ENCODE assay signal across 33 cellular contexts in genomic region chr2:79593237-79593867, GRCh38.
"Had no signal": no experiment of that assay in that cellular context is flagged by ENCODE, and none has a peak within 500 bp of the region (broad histone marks: within the 10 kb centered on the region; RNA-seq: fewer than 3 reads in every experiment).

No MANE protein-coding gene starts in this region.

- H3K4me1 ChIP-seq: adrenal gland, ascending aorta had no signal

- H3K27me3 ChIP-seq: adrenal gland, ascending aorta, cardiac muscle cell had no signal

- ATAC-seq: activated CD8-positive, alpha-beta T cell treated with anti-CD3 and anti-CD28 coated beads for 36 hours; activated naive CD4-positive, alpha-beta T cell treated with anti-CD3 and anti-CD28 coated beads, Interleukin-2, amount 50 U/mL, for 72 hours; activated T-cell treated with anti-CD3 and anti-CD28 coated beads, Interleukin-2, amount 50 U/mL, for 4 hours; activated T-cell treated with anti-CD3 and anti-CD28 coated beads, Interleukin-2, amount 50 U/mL, for 72 hours; activated T-helper 17 cell treated with anti-CD3 and anti-CD28 coated beads, Interleukin-2, amount 50 U/mL, for 72 hours had no signal

- DNase-seq: activated B cell treated with CpG ODN at 0.5 μM for 24 hours; activated CD4-positive, alpha-beta memory T cell treated with anti-CD3 and anti-CD28 coated beads for 36 hours; activated CD4-positive, alpha-beta T cell treated with anti-CD3 and anti-CD28 coated beads for 4 hours; activated CD4-positive, alpha-beta T cell treated with anti-CD3 and anti-CD28 coated beads, Interleukin-2, amount 10 ng/mL, durations not matched to agents 24 days and 14 days; activated CD4-positive, alpha-beta T cell treated with anti-CD3 and anti-CD28 coated beads, Interleukin-2, amount 50 U/mL, for 1 hour; activated CD4-positive, alpha-beta T cell treated with anti-CD3 and anti-CD28 coated beads, Interleukin-2, amount 50 U/mL, for 4 hours; activated CD4-positive, CD25-positive, alpha-beta regulatory T cell treated with anti-CD3 and anti-CD28 coated beads, Interleukin-2, amount 50 U/mL, for 72 hours; activated CD8-positive, alpha-beta memory T cell treated with anti-CD3 and anti-CD28 coated beads, Interleukin-2, amount 50 U/mL, for 4 hours; activated CD8-positive, alpha-beta T cell treated with anti-CD3 and anti-CD28 coated beads for 36 hours; activated effector memory CD4-positive, alpha-beta T cell treated with anti-CD3 and anti-CD28 coated beads, Interleukin-2, amount 50 U/mL, for 16 hours; activated gamma-delta T cell treated with Interleukin-2 at 50 U/mL for 16 hours; activated naive CD4-positive, alpha-beta T cell; activated naive CD4-positive, alpha-beta T cell treated with anti-CD3 and anti-CD28 coated beads for 36 hours; activated naive CD4-positive, alpha-beta T cell treated with anti-CD3 and anti-CD28 coated beads, Interleukin-2, amount 50 U/mL, for 16 hours; activated naive CD8-positive, alpha-beta T cell treated with anti-CD3 and anti-CD28 coated beads for 36 hours; activated T-cell treated with anti-CD3 and anti-CD28 coated beads for 4 hours; activated T-cell treated with anti-CD3 and anti-CD28 coated beads, Interleukin-2, amount 50 U/mL, for 1 hour; activated T-cell treated with anti-CD3 and anti-CD28 coated beads, Interleukin-2, amount 50 U/mL, for 4 hours; activated T-cell treated with anti-CD3 and anti-CD28 coated beads, Interleukin-2, amount 50 U/mL, for 72 hours; adrenal gland; amniotic stem cell; anterior cingulate cortex; caudate nucleus; cerebellar nuclear complex; T-helper 2 cell; T-helper 9 cell had no signal

- H3K9me3 ChIP-seq: adrenal gland, ascending aorta had no signal

- FAIRE-seq: bronchial epithelial cell, TTC549 had no signal

- H3K36me3 ChIP-seq: adrenal gland, ascending aorta, cardiac muscle cell had no signal

- H3K4me3 ChIP-seq: adrenal gland, ascending aorta, cardiac muscle cell had no signal

- H3K27ac ChIP-seq: adrenal gland, ascending aorta, cardiac muscle cell, VCaP had no signal
